ENCODE assay signal across 1 cellular context in the genomic region with DNA sequence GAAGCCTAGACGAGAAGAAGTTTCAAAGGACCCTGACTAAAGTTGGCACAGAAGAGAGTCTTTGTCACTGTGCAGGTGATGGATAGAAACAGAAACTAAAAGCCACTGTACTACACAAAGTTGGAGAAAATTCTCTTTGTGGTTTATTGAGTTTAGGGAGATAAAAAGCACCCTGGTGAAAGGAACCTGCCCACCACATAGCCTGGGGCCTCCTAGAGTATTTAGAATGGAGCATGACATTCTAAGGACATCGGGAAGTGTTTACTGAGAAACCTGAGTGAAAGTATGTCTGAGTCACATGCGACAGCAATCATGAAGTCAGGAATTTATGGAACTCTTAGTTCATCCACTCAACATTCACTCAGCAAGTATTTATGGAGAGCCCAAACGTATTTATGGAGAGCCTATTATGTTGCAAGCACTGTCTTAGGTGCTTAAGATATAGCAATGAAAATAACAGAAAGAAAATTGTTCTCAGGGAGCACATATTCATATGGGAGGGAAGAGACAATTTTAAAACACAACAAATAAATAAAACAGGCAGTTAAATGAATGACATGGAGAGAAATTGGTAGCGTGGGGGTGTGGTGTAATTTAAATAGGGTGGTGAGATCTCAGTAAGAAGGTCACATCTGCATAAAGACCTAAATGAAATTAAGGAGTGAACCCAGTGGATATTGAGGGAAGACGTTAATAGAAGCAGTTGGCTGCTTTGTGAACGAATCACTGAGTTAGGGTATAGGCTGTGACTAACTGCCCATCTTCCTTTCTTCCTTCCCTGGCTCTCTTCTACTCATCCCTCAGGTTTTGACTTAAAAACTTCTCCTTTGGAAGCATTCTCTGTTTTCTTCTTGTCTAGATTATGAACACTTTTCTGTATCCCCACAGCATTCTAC.
TF ChIP-seq lines count a peak whose summit lies in the region.

No MANE protein-coding gene starts in this region.

TF ChIP-seq in HCT116, 20 proteins besides CTCF, POLR2A, EP300 and RAD21 (continued from another document):
- TF ChIP-seq, protein P1, sequence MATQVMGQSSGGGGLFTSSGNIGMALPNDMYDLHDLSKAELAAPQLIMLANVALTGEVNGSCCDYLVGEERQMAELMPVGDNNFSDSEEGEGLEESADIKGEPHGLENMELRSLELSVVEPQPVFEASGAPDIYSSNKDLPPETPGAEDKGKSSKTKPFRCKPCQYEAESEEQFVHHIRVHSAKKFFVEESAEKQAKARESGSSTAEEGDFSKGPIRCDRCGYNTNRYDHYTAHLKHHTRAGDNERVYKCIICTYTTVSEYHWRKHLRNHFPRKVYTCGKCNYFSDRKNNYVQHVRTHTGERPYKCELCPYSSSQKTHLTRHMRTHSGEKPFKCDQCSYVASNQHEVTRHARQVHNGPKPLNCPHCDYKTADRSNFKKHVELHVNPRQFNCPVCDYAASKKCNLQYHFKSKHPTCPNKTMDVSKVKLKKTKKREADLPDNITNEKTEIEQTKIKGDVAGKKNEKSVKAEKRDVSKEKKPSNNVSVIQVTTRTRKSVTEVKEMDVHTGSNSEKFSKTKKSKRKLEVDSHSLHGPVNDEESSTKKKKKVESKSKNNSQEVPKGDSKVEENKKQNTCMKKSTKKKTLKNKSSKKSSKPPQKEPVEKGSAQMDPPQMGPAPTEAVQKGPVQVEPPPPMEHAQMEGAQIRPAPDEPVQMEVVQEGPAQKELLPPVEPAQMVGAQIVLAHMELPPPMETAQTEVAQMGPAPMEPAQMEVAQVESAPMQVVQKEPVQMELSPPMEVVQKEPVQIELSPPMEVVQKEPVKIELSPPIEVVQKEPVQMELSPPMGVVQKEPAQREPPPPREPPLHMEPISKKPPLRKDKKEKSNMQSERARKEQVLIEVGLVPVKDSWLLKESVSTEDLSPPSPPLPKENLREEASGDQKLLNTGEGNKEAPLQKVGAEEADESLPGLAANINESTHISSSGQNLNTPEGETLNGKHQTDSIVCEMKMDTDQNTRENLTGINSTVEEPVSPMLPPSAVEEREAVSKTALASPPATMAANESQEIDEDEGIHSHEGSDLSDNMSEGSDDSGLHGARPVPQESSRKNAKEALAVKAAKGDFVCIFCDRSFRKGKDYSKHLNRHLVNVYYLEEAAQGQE (IDR thresholded peaks at IDR 0.05; ENCODE audit: low read depth): no peak
- TF ChIP-seq EGR1 (IDR thresholded peaks at IDR 0.05; ENCODE audit: low read depth): no peak
TF ChIP-seq in HCT116: peak in this region for 6.
